In genomic region chr5:34701442-34701841, GRCh38 we compare ENCODE assay signal across 1 cellular context.
TF ChIP-seq lines count a peak whose summit lies in the region.
"Not testable (repeated sequence)": the region's sequence is repeated elsewhere in the genome, so short reads cannot be mapped to it uniquely, and the experiment has no call there.

No MANE protein-coding gene starts in this region.

TF ChIP-seq in K562, 482 proteins besides CTCF, POLR2A, EP300 and RAD21:
- TF ChIP-seq, protein P1, sequence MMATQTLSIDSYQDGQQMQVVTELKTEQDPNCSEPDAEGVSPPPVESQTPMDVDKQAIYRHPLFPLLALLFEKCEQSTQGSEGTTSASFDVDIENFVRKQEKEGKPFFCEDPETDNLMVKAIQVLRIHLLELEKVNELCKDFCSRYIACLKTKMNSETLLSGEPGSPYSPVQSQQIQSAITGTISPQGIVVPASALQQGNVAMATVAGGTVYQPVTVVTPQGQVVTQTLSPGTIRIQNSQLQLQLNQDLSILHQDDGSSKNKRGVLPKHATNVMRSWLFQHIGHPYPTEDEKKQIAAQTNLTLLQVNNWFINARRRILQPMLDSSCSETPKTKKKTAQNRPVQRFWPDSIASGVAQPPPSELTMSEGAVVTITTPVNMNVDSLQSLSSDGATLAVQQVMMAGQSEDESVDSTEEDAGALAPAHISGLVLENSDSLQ (IDR thresholded peaks at IDR 0.05): 0 out of 2 replicates have a peak, but pooled peaks have one; percentile 21
- TF ChIP-seq, protein P2, sequence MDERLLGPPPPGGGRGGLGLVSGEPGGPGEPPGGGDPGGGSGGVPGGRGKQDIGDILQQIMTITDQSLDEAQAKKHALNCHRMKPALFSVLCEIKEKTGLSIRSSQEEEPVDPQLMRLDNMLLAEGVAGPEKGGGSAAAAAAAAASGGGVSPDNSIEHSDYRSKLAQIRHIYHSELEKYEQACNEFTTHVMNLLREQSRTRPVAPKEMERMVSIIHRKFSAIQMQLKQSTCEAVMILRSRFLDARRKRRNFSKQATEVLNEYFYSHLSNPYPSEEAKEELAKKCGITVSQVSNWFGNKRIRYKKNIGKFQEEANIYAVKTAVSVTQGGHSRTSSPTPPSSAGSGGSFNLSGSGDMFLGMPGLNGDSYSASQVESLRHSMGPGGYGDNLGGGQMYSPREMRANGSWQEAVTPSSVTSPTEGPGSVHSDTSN (CRISPR knock-in tag; IDR thresholded peaks at IDR 0.05; ENCODE audit: low read depth): not testable (repeated sequence)
- TF ChIP-seq, protein P2 (tag; conservative IDR thresholded peaks at IDR 0.05; ENCODE audit: low read depth): peak; percentile 53; the same call in 1 of the 2 replicates
- TF ChIP-seq MEIS2 (IDR thresholded peaks at IDR 0.05; ENCODE audit: partially characterized antibody) (peak; percentile 60), ARID1B (IDR thresholded peaks at IDR 0.05) (0 out of 2 replicates have a peak, but pooled peaks have one; percentile 16)
TF ChIP-seq in K562: peak in this region for 4; not testable (repeated sequence) for 478.
